ENCODE assay signal across 13 cellular contexts in the genomic region with DNA sequence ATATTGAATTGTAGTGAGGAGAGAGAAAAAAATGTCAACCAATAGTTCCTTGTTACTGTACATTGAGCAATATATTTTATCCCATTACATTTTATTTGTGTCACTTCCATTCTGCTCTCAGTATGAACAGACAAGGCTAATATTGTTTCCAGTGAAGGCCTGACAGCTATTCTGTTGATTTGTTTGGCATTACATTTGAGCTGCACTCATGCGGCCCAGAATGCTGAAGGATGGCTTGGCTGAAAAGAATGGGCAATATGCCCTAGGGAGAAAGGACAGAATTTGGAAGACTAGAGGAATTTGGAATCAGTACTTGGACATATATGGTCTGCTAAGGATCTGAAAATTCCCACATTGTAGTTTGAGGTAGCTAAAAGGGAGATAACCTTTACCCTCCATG.
DNase-seq lines count a peak whose midpoint lies in the region; ATAC-seq lines count a peak whose summit lies in the region.
"Had no signal": no experiment of that assay in that cellular context is flagged by ENCODE, and none has a peak within 500 bp of the region (broad histone marks: within the 10 kb centered on the region; RNA-seq: fewer than 3 reads in every experiment).

No MANE protein-coding gene starts in this region.

- DNase-seq in COLO829 (ENCODE audit: low spot score) (peak; percentile 3), SK-N-DZ (ENCODE audit: low spot score) (peak; percentile 24), globus pallidus (ENCODE audit: low spot score) (peak; percentile 26), pons (ENCODE audit: low spot score) (peak; percentile 48)
- DNase-seq in activated effector memory CD4-positive, alpha-beta T cell treated with anti-CD3 and anti-CD28 coated beads, Interleukin-2, amount 50 U/mL, for 16 hours, result no peak
- DNase-seq: BE2C; C1 segment of cervical spinal cord; CD4-positive, CD25-positive, alpha-beta regulatory T cell; DMS153; DMS79; GF-D8 had no signal

- ATAC-seq in HG02763 (IDR thresholded peaks at IDR 0.05; ENCODE audit: unreplicated experiment) (no peak), GM21515 (IDR thresholded peaks at IDR 0.05; ENCODE audit: unreplicated experiment) (no peak)
